1 cellular context compared by ENCODE assay signal in genomic region chr3:33420966-33421365, GRCh38.
TF ChIP-seq lines count a peak whose summit lies in the region.

No MANE protein-coding gene starts in this region.

TF ChIP-seq in K562, 482 proteins besides CTCF, POLR2A, EP300 and RAD21 (continued from another document):
- TF ChIP-seq ZNF407 (IDR thresholded peaks at IDR 0.05; ENCODE audit: low read depth) (no peak), TSC22D4 (tag; IDR thresholded peaks at IDR 0.05) (no peak), ZBED1 (IDR thresholded peaks at IDR 0.05) (no peak), RFX7 (CRISPR knock-in tag; IDR thresholded peaks at IDR 0.05) (no peak), CEBPB (tag; IDR thresholded peaks at IDR 0.05) (no peak)
